In genomic region chr12:57719777-57720605, GRCh38 we compare ENCODE assay signal across 15 cellular contexts. TPM values are rescaled to one million over a fixed set of nuclear protein-coding genes. Genes with fewer than 3 reads are reported as not detected.
DNase-seq lines count a peak whose midpoint lies in the region; ATAC-seq, FAIRE-seq and TF ChIP-seq lines count a peak whose summit lies in the region.
"Had no signal": no experiment of that assay in that cellular context is flagged by ENCODE, and none has a peak within 500 bp of the region (broad histone marks: within the 10 kb centered on the region; RNA-seq: fewer than 3 reads in every experiment).

No MANE protein-coding gene starts in this region.

- peak overlapping the region; percentile 0 for H3K27ac Mint-ChIP-seq in activated naive CD4-positive, alpha-beta T cell treated with anti-CD3 and anti-CD28 coated beads, Interleukin-2, amount 10 ng/mL, durations not matched to agents 7 days and 5 days
- H3K27ac Mint-ChIP-seq in activated naive CD8-positive, alpha-beta T cell treated with anti-CD3 and anti-CD28 coated beads, Interleukin-2, amount 10 ng/mL, durations not matched to agents 7 days and 5 days, result no peak overlapping the region
- H3K27ac Mint-ChIP-seq: CD4-positive, CD25-positive, alpha-beta regulatory T cell; H9 had no signal

- no peak for FAIRE-seq in GM12891 (lab: Jason Lieb, UNC)
- FAIRE-seq: D721Med had no signal

- H3K27ac ChIP-seq in caudate nucleus (ENCODE audit: low read depth, low read length), result no peak overlapping the region
- H3K27ac ChIP-seq: Peyer's patch had no signal

- H3K4me3 Mint-ChIP-seq in activated naive CD4-positive, alpha-beta T cell treated with anti-CD3 and anti-CD28 coated beads, Interleukin-2, amount 10 ng/mL, durations not matched to agents 7 days and 5 days, result no peak overlapping the region
- H3K4me3 Mint-ChIP-seq in activated naive CD8-positive, alpha-beta T cell treated with anti-CD3 and anti-CD28 coated beads, Interleukin-2, amount 10 ng/mL, durations not matched to agents 7 days and 5 days, result no peak overlapping the region
- H3K4me3 Mint-ChIP-seq: CD4-positive, CD25-positive, alpha-beta regulatory T cell; H9 had no signal

- H3K27me3 Mint-ChIP-seq in activated naive CD4-positive, alpha-beta T cell treated with anti-CD3 and anti-CD28 coated beads, Interleukin-2, amount 10 ng/mL, durations not matched to agents 7 days and 5 days, result no peaks in the 10 kb centered on the region
- H3K27me3 Mint-ChIP-seq in activated naive CD8-positive, alpha-beta T cell treated with anti-CD3 and anti-CD28 coated beads, Interleukin-2, amount 10 ng/mL, durations not matched to agents 7 days and 5 days, result no peaks in the 10 kb centered on the region

- CTCF ChIA-PET in activated naive CD4-positive, alpha-beta T cell treated with anti-CD3 and anti-CD28 coated beads, Interleukin-2, amount 10 ng/mL, durations not matched to agents 7 days and 5 days (lab: Charles Lee), result interaction anchor here (2.1 kb wide), 1 partner anchor 22 kb away, joined by 6 read pairs; no protein-coding TSS in a partner anchor

- ATAC-seq in activated naive CD8-positive, alpha-beta T cell treated with anti-CD3 and anti-CD28 coated beads, Interleukin-2, amount 10 ng/mL, durations not matched to agents 7 days and 5 days (ENCODE audit: low read depth), result peak; percentile 8

- H3K9me3 Mint-ChIP-seq in activated naive CD4-positive, alpha-beta T cell treated with anti-CD3 and anti-CD28 coated beads, Interleukin-2, amount 10 ng/mL, durations not matched to agents 7 days and 5 days, result no peaks in the 10 kb centered on the region
- no peaks in the 10 kb centered on the region for H3K9me3 Mint-ChIP-seq in activated naive CD8-positive, alpha-beta T cell treated with anti-CD3 and anti-CD28 coated beads, Interleukin-2, amount 10 ng/mL, durations not matched to agents 7 days and 5 days
- H3K9me3 Mint-ChIP-seq: CD4-positive, CD25-positive, alpha-beta regulatory T cell; H9 had no signal

- DNase-seq in activated naive CD4-positive, alpha-beta T cell treated with anti-CD3 and anti-CD28 coated beads, Interleukin-2, amount 10 ng/mL, durations not matched to agents 7 days and 5 days, result no peak
- DNase-seq in activated naive CD4-positive, alpha-beta T cell treated with anti-CD3 and anti-CD28 coated beads, Interleukin-2, amount 50 U/mL, for 16 hours, result no peak
- DNase-seq in GM12891 (ENCODE audit: insufficient read length, low spot score), result peak; percentile 8
- DNase-seq in activated naive CD8-positive, alpha-beta T cell treated with anti-CD3 and anti-CD28 coated beads, Interleukin-2, amount 10 ng/mL, durations not matched to agents 7 days and 5 days, result no peak
- peak; percentile 21 for DNase-seq in stimulated activated CD8-positive, alpha-beta memory T cell treated with anti-CD3 and anti-CD28 coated beads, Interleukin-4, amount 100 ng/mL, for 48 hours
- DNase-seq in AML-193 (lab: John Stamatoyannopoulos, UW), result no peak
- DNase-seq in putamen (ENCODE audit: low spot score), result no peak
- DNase-seq in caudate nucleus (lab: John Stamatoyannopoulos, UW), result no peak
- DNase-seq: CD4-positive, CD25-positive, alpha-beta regulatory T cell; H9; NCI-H187 treated with DMSO at 0.1 percent for 48 hours; NCI-H510A treated with DMSO at 0.1 percent for 48 hours; SHP77 had no signal

- POLR2A ChIA-PET in activated naive CD8-positive, alpha-beta T cell treated with anti-CD3 and anti-CD28 coated beads, Interleukin-2, amount 10 ng/mL, durations not matched to agents 7 days and 5 days (lab: Charles Lee), result interaction anchor here (0.5 to 1.7 kb wide), 5 partner anchors 10 to 153 kb away, joined by 3 to 6 read pairs (median 3); partner anchors contain the start of gene OS9

- peaks cover 48% of the 10 kb centered on the region for H3K36me3 Mint-ChIP-seq in activated naive CD4-positive, alpha-beta T cell treated with anti-CD3 and anti-CD28 coated beads, Interleukin-2, amount 10 ng/mL, durations not matched to agents 7 days and 5 days
- H3K36me3 Mint-ChIP-seq in activated naive CD8-positive, alpha-beta T cell treated with anti-CD3 and anti-CD28 coated beads, Interleukin-2, amount 10 ng/mL, durations not matched to agents 7 days and 5 days, result peaks cover 20% of the 10 kb centered on the region

- no peak for TF ChIP-seq POLR2A in GM12891 (IDR thresholded peaks at IDR 0.05; ENCODE audit: low read depth, low read length)

- H3K4me1 Mint-ChIP-seq in activated naive CD4-positive, alpha-beta T cell treated with anti-CD3 and anti-CD28 coated beads, Interleukin-2, amount 10 ng/mL, durations not matched to agents 7 days and 5 days, result peaks cover 5% of the 10 kb centered on the region
- H3K4me1 Mint-ChIP-seq in activated naive CD8-positive, alpha-beta T cell treated with anti-CD3 and anti-CD28 coated beads, Interleukin-2, amount 10 ng/mL, durations not matched to agents 7 days and 5 days, result peaks cover 6% of the 10 kb centered on the region

TF ChIP-seq in GM12891, 5 proteins besides CTCF, POLR2A, EP300 and RAD21:
- TF ChIP-seq POU2F2 (IDR thresholded peaks at IDR 0.05; ENCODE audit: low read depth, low read length), result no peak

RNA-seq across cellular contexts. Expression of gene AGAP2, which starts 18.6 kb away (rescaled TPM):
- 6.3 TPM for polyA plus RNA-seq in GM12891 (2012; ENCODE audit: low read depth, missing spikeins)
- 10 to 100 TPM; 68.3 to 71.6 TPM for total RNA-seq in activated naive CD8-positive, alpha-beta T cell treated with anti-CD3 and anti-CD28 coated beads, Interleukin-2, amount 10 ng/mL, durations not matched to agents 7 days and 5 days

RNA-seq across cellular contexts. Expression of gene TSPAN31, which starts 24.8 kb away (rescaled TPM):
- polyA plus RNA-seq in GM12891 (2012; ENCODE audit: low read depth, missing spikeins), result 24.1 TPM
- 10 to 100 TPM; 19.6 to 23.2 TPM for total RNA-seq in activated naive CD8-positive, alpha-beta T cell treated with anti-CD3 and anti-CD28 coated beads, Interleukin-2, amount 10 ng/mL, durations not matched to agents 7 days and 5 days

RNA-seq across cellular contexts. Expression of gene OS9, which starts 26.1 kb away (rescaled TPM):
- 69.5 TPM for polyA plus RNA-seq in GM12891 (2012; ENCODE audit: low read depth, missing spikeins)
- total RNA-seq in activated naive CD8-positive, alpha-beta T cell treated with anti-CD3 and anti-CD28 coated beads, Interleukin-2, amount 10 ng/mL, durations not matched to agents 7 days and 5 days, result 100 to 1,000 TPM; 135 to 140 TPM

RNA-seq across cellular contexts. Expression of gene CDK4, which starts 32.1 kb away (rescaled TPM):
- 100 TPM for polyA plus RNA-seq in GM12891 (2012; ENCODE audit: low read depth, missing spikeins)
- 100 to 1,000 TPM in 1 of 2 experiments, 10 to 100 TPM in 1; 98.4 to 100 TPM for total RNA-seq in activated naive CD8-positive, alpha-beta T cell treated with anti-CD3 and anti-CD28 coated beads, Interleukin-2, amount 10 ng/mL, durations not matched to agents 7 days and 5 days

RNA-seq across cellular contexts. Expression of gene MARCHF9, which starts 34.9 kb away (rescaled TPM):
- polyA plus RNA-seq in GM12891 (2012; ENCODE audit: low read depth, missing spikeins), result 6.8 TPM
- total RNA-seq in activated naive CD8-positive, alpha-beta T cell treated with anti-CD3 and anti-CD28 coated beads, Interleukin-2, amount 10 ng/mL, durations not matched to agents 7 days and 5 days, result 10 to 100 TPM; 37.1 to 38.3 TPM

Comparison
In these comparisons a context has a peak if more than half of its experiments do, and no peak if none do; other contexts are left out.
1. DNase-seq: peak in GM12891 (single experiment) and stimulated activated CD8-positive, alpha-beta memory T cell treated with anti-CD3 and anti-CD28 coated beads, Interleukin-4, amount 100 ng/mL, for 48 hours (single experiment); none in activated naive CD4-positive, alpha-beta T cell treated with anti-CD3 and anti-CD28 coated beads, Interleukin-2, amount 10 ng/mL, durations not matched to agents 7 days and 5 days (single experiment), activated naive CD4-positive, alpha-beta T cell treated with anti-CD3 and anti-CD28 coated beads, Interleukin-2, amount 50 U/mL, for 16 hours (single experiment), activated naive CD8-positive, alpha-beta T cell treated with anti-CD3 and anti-CD28 coated beads, Interleukin-2, amount 10 ng/mL, durations not matched to agents 7 days and 5 days (single experiment), AML-193 (0 of 2), putamen (single experiment) and caudate nucleus (0 of 61).